In genomic region chr9:105625088-105625487, GRCh38 we compare ENCODE assay signal across 5 cellular contexts.
A peak's percentile ranks its signal among the peaks of the same experiment; 100 is the strongest.
TF ChIP-seq lines count a peak whose summit lies in the region.

No MANE protein-coding gene starts in this region.

TF ChIP-seq in HepG2, 621 proteins besides CTCF, POLR2A, EP300 and RAD21:
- TF ChIP-seq TCF12 (IDR thresholded peaks at IDR 0.05) (no peak), TCF12 (CRISPR knock-in tag; IDR thresholded peaks at IDR 0.05) (no peak), HNRNPL (IDR thresholded peaks at IDR 0.05; ENCODE audit: low read depth, low read length) (no peak), MAFF (IDR thresholded peaks at IDR 0.05; ENCODE audit: low read depth, low read length) (peak; percentile 2; the same call in 1 of the 2 replicates), MAFK (conservative IDR thresholded peaks at IDR 0.05 in 1 of 2, IDR thresholded peaks at IDR 0.05 in 1 of 2; ENCODE audit: low read length in 2 of 2) (peak in 1 of 2 experiments; percentile 50; a peak in 2 of 4 replicates)

TF ChIP-seq in A549, 52 proteins besides CTCF, POLR2A, EP300 and RAD21:
- peak; percentile 35 for TF ChIP-seq MAFK (IDR thresholded peaks at IDR 0.05; ENCODE audit: partially characterized antibody)
- no peak for TF ChIP-seq PHF8 (IDR thresholded peaks at IDR 0.05; ENCODE audit: borderline replicate concordance, low read depth)
TF ChIP-seq in A549: peak in this region for 1.

TF ChIP-seq in IMR-90, 13 proteins besides CTCF, POLR2A, EP300 and RAD21:
- TF ChIP-seq MAFK (IDR thresholded peaks at IDR 0.05; ENCODE audit: low read depth, low read length): 0 out of 2 replicates have a peak, but pooled peaks have one; percentile 14
- no peak for TF ChIP-seq RFX5 (IDR thresholded peaks at IDR 0.05; ENCODE audit: low read depth, low read length)

TF ChIP-seq in K562, 482 proteins besides CTCF, POLR2A, EP300 and RAD21:
- peak; percentile 49 for TF ChIP-seq MAFG (tag; conservative IDR thresholded peaks at IDR 0.05)
- TF ChIP-seq C11orf30 (IDR thresholded peaks at IDR 0.05; ENCODE audit: low read depth): peak; percentile 67; the same call in 1 of the 2 replicates
- TF ChIP-seq HMG20A (CRISPR knock-in tag; conservative IDR thresholded peaks at IDR 0.05): no peak
- no peak for TF ChIP-seq CHCHD3 (CRISPR knock-in tag; IDR thresholded peaks at IDR 0.05)
- no peak for TF ChIP-seq ZNF274 (IDR thresholded peaks at IDR 0.05; ENCODE audit: borderline replicate concordance, low read depth, low read length)
- TF ChIP-seq RUNX1 (IDR thresholded peaks at IDR 0.05; ENCODE audit: low read depth): no peak
- peak; percentile 15; the same call in 1 of the 2 replicates for TF ChIP-seq MAFK (IDR thresholded peaks at IDR 0.05; ENCODE audit: low read length)
- TF ChIP-seq ZNF316 (IDR thresholded peaks at IDR 0.05): peak; percentile 84
- no peak for TF ChIP-seq MYBL2 (IDR thresholded peaks at IDR 0.05; ENCODE audit: low read depth)
- TF ChIP-seq MYBL2 (CRISPR knock-in tag; IDR thresholded peaks at IDR 0.05; ENCODE audit: borderline replicate concordance): no peak
- no peak for TF ChIP-seq KLF16 (IDR thresholded peaks at IDR 0.05)
TF ChIP-seq in K562: peak in this region for 4.

TF ChIP-seq in SK-N-SH treated with all-trans-retinoic acid at 6 μM for 48 hours, 23 proteins besides CTCF, POLR2A, EP300 and RAD21:
- TF ChIP-seq GLIS3 (CRISPR knock-in tag; IDR thresholded peaks at IDR 0.05) (no peak), ZFP3 (CRISPR knock-in tag; IDR thresholded peaks at IDR 0.05) (no peak), ZC3H10 (CRISPR knock-in tag; IDR thresholded peaks at IDR 0.05) (no peak), CSRNP3 (CRISPR knock-in tag; IDR thresholded peaks at IDR 0.05) (no peak)
